In the genomic region with DNA sequence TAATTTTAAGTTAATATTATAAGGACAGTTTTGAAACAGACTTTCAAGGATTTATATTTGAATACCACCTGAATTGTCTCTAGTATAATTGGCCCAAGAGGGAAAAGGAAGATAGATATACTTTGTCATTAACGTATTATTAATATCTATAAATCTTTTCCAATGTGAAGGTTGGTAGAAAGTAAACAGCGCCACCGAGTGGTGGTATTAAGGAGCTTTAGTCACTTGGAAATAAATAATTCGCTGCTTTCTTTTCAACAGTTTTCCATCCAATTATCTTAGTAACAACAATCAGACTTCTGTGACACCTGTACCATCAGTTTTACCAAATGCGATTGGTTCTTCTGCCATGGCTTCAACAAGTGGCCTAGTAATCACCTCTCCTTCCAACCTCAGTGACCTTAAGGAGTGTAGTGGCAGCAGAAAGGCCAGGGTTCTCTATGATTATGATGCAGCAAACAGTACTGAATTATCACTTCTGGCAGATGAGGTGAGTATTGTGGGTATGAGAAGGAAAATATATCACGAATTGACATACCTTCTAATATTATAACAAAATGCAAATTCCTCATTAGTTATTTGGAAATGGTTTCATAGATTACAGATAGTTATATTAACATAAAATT, we compare ENCODE assay signal across 1 cellular context.
TF ChIP-seq lines count a peak whose summit lies in the region.

No MANE protein-coding gene starts in this region.

TF ChIP-seq in GM23338, 12 proteins besides CTCF, POLR2A, EP300 and RAD21 (continued from another document):
- TF ChIP-seq, protein P1, sequence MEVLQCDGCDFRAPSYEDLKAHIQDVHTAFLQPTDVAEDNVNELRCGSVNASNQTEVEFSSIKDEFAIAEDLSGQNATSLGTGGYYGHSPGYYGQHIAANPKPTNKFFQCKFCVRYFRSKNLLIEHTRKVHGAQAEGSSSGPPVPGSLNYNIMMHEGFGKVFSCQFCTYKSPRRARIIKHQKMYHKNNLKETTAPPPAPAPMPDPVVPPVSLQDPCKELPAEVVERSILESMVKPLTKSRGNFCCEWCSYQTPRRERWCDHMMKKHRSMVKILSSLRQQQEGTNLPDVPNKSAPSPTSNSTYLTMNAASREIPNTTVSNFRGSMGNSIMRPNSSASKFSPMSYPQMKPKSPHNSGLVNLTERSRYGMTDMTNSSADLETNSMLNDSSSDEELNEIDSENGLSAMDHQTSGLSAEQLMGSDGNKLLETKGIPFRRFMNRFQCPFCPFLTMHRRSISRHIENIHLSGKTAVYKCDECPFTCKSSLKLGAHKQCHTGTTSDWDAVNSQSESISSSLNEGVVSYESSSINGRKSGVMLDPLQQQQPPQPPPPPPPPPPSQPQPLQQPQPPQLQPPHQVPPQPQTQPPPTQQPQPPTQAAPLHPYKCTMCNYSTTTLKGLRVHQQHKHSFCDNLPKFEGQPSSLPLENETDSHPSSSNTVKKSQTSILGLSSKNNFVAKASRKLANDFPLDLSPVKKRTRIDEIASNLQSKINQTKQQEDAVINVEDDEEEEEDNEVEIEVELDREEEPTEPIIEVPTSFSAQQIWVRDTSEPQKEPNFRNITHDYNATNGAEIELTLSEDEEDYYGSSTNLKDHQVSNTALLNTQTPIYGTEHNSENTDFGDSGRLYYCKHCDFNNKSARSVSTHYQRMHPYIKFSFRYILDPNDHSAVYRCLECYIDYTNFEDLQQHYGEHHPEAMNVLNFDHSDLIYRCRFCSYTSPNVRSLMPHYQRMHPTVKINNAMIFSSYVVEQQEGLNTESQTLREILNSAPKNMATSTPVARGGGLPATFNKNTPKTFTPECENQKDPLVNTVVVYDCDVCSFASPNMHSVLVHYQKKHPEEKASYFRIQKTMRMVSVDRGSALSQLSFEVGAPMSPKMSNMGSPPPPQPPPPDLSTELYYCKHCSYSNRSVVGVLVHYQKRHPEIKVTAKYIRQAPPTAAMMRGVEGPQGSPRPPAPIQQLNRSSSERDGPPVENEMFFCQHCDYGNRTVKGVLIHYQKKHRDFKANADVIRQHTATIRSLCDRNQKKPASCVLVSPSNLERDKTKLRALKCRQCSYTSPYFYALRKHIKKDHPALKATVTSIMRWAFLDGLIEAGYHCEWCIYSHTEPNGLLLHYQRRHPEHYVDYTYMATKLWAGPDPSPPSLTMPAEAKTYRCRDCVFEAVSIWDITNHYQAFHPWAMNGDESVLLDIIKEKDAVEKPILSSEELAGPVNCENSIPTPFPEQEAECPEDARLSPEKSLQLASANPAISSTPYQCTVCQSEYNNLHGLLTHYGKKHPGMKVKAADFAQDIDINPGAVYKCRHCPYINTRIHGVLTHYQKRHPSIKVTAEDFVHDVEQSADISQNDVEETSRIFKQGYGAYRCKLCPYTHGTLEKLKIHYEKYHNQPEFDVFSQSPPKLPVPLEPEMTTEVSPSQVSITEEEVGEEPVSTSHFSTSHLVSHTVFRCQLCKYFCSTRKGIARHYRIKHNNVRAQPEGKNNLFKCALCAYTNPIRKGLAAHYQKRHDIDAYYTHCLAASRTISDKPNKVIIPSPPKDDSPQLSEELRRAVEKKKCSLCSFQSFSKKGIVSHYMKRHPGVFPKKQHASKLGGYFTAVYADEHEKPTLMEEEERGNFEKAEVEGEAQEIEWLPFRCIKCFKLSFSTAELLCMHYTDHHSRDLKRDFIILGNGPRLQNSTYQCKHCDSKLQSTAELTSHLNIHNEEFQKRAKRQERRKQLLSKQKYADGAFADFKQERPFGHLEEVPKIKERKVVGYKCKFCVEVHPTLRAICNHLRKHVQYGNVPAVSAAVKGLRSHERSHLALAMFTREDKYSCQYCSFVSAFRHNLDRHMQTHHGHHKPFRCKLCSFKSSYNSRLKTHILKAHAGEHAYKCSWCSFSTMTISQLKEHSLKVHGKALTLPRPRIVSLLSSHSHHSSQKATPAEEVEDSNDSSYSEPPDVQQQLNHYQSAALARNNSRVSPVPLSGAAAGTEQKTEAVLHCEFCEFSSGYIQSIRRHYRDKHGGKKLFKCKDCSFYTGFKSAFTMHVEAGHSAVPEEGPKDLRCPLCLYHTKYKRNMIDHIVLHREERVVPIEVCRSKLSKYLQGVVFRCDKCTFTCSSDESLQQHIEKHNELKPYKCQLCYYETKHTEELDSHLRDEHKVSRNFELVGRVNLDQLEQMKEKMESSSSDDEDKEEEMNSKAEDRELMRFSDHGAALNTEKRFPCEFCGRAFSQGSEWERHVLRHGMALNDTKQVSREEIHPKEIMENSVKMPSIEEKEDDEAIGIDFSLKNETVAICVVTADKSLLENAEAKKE (CRISPR knock-in tag; IDR thresholded peaks at IDR 0.05): no peak
- TF ChIP-seq, protein P2, sequence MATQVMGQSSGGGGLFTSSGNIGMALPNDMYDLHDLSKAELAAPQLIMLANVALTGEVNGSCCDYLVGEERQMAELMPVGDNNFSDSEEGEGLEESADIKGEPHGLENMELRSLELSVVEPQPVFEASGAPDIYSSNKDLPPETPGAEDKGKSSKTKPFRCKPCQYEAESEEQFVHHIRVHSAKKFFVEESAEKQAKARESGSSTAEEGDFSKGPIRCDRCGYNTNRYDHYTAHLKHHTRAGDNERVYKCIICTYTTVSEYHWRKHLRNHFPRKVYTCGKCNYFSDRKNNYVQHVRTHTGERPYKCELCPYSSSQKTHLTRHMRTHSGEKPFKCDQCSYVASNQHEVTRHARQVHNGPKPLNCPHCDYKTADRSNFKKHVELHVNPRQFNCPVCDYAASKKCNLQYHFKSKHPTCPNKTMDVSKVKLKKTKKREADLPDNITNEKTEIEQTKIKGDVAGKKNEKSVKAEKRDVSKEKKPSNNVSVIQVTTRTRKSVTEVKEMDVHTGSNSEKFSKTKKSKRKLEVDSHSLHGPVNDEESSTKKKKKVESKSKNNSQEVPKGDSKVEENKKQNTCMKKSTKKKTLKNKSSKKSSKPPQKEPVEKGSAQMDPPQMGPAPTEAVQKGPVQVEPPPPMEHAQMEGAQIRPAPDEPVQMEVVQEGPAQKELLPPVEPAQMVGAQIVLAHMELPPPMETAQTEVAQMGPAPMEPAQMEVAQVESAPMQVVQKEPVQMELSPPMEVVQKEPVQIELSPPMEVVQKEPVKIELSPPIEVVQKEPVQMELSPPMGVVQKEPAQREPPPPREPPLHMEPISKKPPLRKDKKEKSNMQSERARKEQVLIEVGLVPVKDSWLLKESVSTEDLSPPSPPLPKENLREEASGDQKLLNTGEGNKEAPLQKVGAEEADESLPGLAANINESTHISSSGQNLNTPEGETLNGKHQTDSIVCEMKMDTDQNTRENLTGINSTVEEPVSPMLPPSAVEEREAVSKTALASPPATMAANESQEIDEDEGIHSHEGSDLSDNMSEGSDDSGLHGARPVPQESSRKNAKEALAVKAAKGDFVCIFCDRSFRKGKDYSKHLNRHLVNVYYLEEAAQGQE (IDR thresholded peaks at IDR 0.05; ENCODE audit: unreplicated experiment): no peak
